1 cellular context compared by ENCODE assay signal in the genomic region with DNA sequence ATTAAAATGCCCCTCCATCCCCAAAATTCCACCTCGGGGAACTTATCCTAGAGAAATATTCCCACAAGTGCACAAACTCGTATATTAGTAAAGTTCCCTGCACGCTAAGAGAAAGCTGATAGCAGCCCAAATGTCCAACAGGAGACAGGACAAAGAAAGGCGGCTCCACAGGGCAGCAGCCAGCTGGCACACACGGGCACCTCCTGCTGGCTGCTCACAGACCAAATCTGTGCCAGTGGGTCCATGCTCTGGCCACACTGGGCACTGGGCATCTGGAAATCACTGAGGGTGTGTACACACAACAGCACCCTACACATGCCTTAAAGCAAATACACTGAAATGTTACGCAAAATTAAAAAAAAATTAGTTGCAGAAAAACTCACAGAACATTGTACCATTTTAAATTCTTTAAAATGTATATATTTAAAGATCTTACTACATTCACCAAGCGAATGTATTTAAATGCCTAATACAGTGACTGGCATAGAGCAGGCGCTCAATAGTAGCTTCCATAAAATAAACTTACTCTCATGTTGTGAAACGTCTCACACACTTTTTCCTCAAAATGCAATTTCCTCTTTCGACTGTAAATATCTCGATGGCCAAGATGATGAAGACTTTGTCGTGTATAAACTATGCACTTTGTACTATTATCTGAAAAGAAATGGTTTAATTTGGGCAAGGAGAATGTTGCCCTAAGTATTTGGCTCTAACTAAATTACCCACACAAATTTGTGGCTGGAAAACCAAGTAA.
TF ChIP-seq lines count a peak whose summit lies in the region.

No MANE protein-coding gene starts in this region.

TF ChIP-seq in GM12878, 131 proteins besides CTCF, POLR2A, EP300 and RAD21 (continued from another document):
- TF ChIP-seq ZBTB11 (CRISPR knock-in tag; IDR thresholded peaks at IDR 0.05) (no peak), ZNF207 (IDR thresholded peaks at IDR 0.05; ENCODE audit: borderline replicate concordance) (no peak), HDAC6 (IDR thresholded peaks at IDR 0.05; ENCODE audit: unreplicated experiment) (no peak), PAX5 (IDR thresholded peaks at IDR 0.05; ENCODE audit: borderline replicate concordance, low read depth, low read length) (no peak), BMI1 (IDR thresholded peaks at IDR 0.05; ENCODE audit: borderline replicate concordance) (no peak), CHD1 (IDR thresholded peaks at IDR 0.05; ENCODE audit: low read depth, low read length) (no peak), RAD51 (IDR thresholded peaks at IDR 0.05) (no peak), RB1 (IDR thresholded peaks at IDR 0.05; ENCODE audit: borderline replicate concordance) (no peak), SPI1 (IDR thresholded peaks at IDR 0.05; ENCODE audit: borderline replicate concordance, insufficient read depth, low read depth, low read length) (no peak), KLF5 (IDR thresholded peaks at IDR 0.05; ENCODE audit: partially characterized antibody) (no peak), NR2C1 (IDR thresholded peaks at IDR 0.05) (no peak), EGR1 (IDR thresholded peaks at IDR 0.05; ENCODE audit: borderline replicate concordance in 1 of 2, low read depth in 2 of 2, low read length in 2 of 2) (no peak), ASH2L (IDR thresholded peaks at IDR 0.05; ENCODE audit: borderline replicate concordance, low read depth) (no peak), FOXM1 (IDR thresholded peaks at IDR 0.05; ENCODE audit: low read depth, low read length) (no peak), NR2C2 (IDR thresholded peaks at IDR 0.05; ENCODE audit: borderline replicate concordance, control insufficient read depth, insufficient read length, low read depth) (no peak), CHD2 (IDR thresholded peaks at IDR 0.05; ENCODE audit: borderline replicate concordance, low read depth, low read length) (no peak), E2F8 (IDR thresholded peaks at IDR 0.05; ENCODE audit: low read depth, partially characterized antibody) (no peak)
- TF ChIP-seq, protein P1, sequence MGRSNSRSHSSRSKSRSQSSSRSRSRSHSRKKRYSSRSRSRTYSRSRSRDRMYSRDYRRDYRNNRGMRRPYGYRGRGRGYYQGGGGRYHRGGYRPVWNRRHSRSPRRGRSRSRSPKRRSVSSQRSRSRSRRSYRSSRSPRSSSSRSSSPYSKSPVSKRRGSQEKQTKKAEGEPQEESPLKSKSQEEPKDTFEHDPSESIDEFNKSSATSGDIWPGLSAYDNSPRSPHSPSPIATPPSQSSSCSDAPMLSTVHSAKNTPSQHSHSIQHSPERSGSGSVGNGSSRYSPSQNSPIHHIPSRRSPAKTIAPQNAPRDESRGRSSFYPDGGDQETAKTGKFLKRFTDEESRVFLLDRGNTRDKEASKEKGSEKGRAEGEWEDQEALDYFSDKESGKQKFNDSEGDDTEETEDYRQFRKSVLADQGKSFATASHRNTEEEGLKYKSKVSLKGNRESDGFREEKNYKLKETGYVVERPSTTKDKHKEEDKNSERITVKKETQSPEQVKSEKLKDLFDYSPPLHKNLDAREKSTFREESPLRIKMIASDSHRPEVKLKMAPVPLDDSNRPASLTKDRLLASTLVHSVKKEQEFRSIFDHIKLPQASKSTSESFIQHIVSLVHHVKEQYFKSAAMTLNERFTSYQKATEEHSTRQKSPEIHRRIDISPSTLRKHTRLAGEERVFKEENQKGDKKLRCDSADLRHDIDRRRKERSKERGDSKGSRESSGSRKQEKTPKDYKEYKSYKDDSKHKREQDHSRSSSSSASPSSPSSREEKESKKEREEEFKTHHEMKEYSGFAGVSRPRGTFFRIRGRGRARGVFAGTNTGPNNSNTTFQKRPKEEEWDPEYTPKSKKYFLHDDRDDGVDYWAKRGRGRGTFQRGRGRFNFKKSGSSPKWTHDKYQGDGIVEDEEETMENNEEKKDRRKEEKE (IDR thresholded peaks at IDR 0.05), result no peak
